1 cellular context compared by ENCODE assay signal in the genomic region with DNA sequence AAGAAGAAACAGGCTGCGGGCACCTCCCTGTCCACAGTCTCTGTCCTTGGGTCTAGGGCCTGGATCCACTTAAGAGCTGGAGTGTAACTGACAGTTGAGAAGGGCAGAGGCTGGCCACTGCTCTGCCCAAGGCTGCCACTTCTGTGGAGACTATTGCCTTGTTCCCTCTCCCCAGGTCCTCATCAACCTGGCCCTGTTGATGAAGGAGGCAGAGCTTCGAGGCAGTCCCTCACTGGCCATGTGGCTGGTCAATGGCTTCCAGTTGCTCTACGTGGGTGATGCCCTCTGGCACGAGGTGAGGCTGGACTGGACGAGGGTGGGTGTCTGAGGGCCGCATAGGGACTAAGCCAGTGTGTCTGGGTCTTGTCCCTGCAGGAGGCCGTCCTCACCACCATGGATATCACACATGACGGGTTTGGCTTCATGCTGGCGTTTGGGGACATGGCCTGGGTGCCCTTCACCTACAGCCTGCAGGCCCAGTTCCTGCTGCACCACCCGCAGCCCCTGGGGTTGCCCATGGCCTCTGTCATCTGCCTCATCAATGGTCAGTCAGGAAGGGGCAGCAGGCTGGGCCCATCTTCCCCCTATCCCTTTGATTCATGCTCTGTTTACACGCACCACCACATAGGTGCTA.
A peak's percentile ranks its signal among the peaks of the same experiment; 100 is the strongest.
TF ChIP-seq lines count a peak whose summit lies in the region.

No MANE protein-coding gene starts in this region.

TF ChIP-seq in endothelial cell of umbilical vein, 7 proteins besides CTCF, POLR2A, EP300 and RAD21:
- TF ChIP-seq POLR2AphosphoS5 (IDR thresholded peaks at IDR 0.05; ENCODE audit: insufficient read depth, low read depth, low read length) (peak; percentile 13), EZH2 (IDR thresholded peaks at IDR 0.05; ENCODE audit: borderline replicate concordance, low read depth, low read length, severe bottlenecking) (no peak)
